In genomic region chr6:10138917-10139316, GRCh38 we compare ENCODE assay signal across 14 cellular contexts.
DNase-seq lines count a peak whose midpoint lies in the region; ATAC-seq and TF ChIP-seq lines count a peak whose summit lies in the region.
"Had no signal": no experiment of that assay in that cellular context is flagged by ENCODE, and none has a peak within 500 bp of the region (broad histone marks: within the 10 kb centered on the region; RNA-seq: fewer than 3 reads in every experiment).

No MANE protein-coding gene starts in this region.

- DNase-seq in GM12865 (ENCODE audit: low read depth) (peak; percentile 21), MV-4-11 (lab: John Stamatoyannopoulos, UW) (peak; percentile 5), amniotic stem cell (lab: John Stamatoyannopoulos, UW) (peak; percentile 39), mesenchymal stem cell (peak; percentile 2), putamen (ENCODE audit: low spot score) (no peak), T-helper 9 cell (no peak), NOMO-1 treated with DMSO at 0.1 percent for 48 hours (lab: John Stamatoyannopoulos, UW; ENCODE audit: unreplicated experiment) (no peak)
- DNase-seq: left ventricle myocardium superior, NCI-H187 treated with DMSO at 0.1 percent for 48 hours, NCI-H526 treated with DMSO at 0.1 percent for 48 hours, thyroid gland had no signal

- 88% methylated on average over 2 of the region's 3 CpGs for WGBS in mesenchymal stem cell

- no peak overlapping the region for H4K91ac ChIP-seq in mesenchymal stem cell (ENCODE audit: low read length)

- H2BK5ac ChIP-seq in mesenchymal stem cell (ENCODE audit: low read depth, low read length, poor library complexity, severe bottlenecking) = no peak overlapping the region

- no peak overlapping the region for H2BK120ac ChIP-seq in mesenchymal stem cell (ENCODE audit: low read depth, low read length)

- no peak overlapping the region for H2BK15ac ChIP-seq in mesenchymal stem cell (ENCODE audit: low read depth, poor library complexity, severe bottlenecking)

- no peak for TF ChIP-seq CTCF in GM12865 (IDR thresholded peaks at IDR 0.05; ENCODE audit: insufficient read depth, low read depth, low read length, missing control alignments)

- no peak for ATAC-seq in GM21717 (IDR thresholded peaks at IDR 0.05; ENCODE audit: unreplicated experiment)
- ATAC-seq: left ventricle myocardium superior, WTC11 had no signal

- no peak overlapping the region for H3K14ac ChIP-seq in mesenchymal stem cell (ENCODE audit: low read length in 2 of 2)

- H3K79me1 ChIP-seq in mesenchymal stem cell (replicated peaks; ENCODE audit: low read length, poor library complexity, severe bottlenecking) = no peaks in the 10 kb centered on the region

- H2AK5ac ChIP-seq in mesenchymal stem cell (ENCODE audit: low read length, severe bottlenecking) = no peak overlapping the region

- H3K23ac ChIP-seq in mesenchymal stem cell (ENCODE audit: low read length in 2 of 2) = no peak overlapping the region

- H3K9me3 ChIP-seq in mesenchymal stem cell (ENCODE audit: control insufficient read depth, low read length) = no peaks in the 10 kb centered on the region
- H3K9me3 ChIP-seq: thyroid gland had no signal

- no peak overlapping the region for H3K4me2 ChIP-seq in mesenchymal stem cell (ENCODE audit: low read length, poor library complexity, severe bottlenecking)

- H3K27me3 ChIP-seq in mesenchymal stem cell (ENCODE audit: control insufficient read depth in 1 of 2, insufficient read depth in 1 of 2, low read length in 2 of 2) = no peaks in the 10 kb centered on the region
- H3K27me3 ChIP-seq: thyroid gland had no signal

- H3K4me3 ChIP-seq in GM12865 (ENCODE audit: low read depth, low read length) (no peak overlapping the region), mesenchymal stem cell (ENCODE audit: insufficient read depth in 1 of 2, low read depth in 1 of 2, low read length in 2 of 2) (no peak overlapping the region)
- H3K4me3 ChIP-seq: thyroid gland had no signal

- H2AFZ ChIP-seq in mesenchymal stem cell (ENCODE audit: low read depth, low read length) = no peak overlapping the region
- H2AFZ ChIP-seq: parathyroid adenoma had no signal

- no peak overlapping the region for H2BK12ac ChIP-seq in mesenchymal stem cell (ENCODE audit: low read length in 2 of 2)

- H3K36me3 ChIP-seq in mesenchymal stem cell (ENCODE audit: control insufficient read depth in 1 of 2, insufficient read depth in 2 of 2, low read depth in 1 of 2, low read length in 2 of 2) = no peaks in the 10 kb centered on the region
- H3K36me3 ChIP-seq: thyroid gland had no signal

- no peak overlapping the region for H3K9ac ChIP-seq in mesenchymal stem cell (ENCODE audit: low read length)
- H3K9ac ChIP-seq: parathyroid adenoma had no signal

- no peak overlapping the region for H3K27ac ChIP-seq in mesenchymal stem cell (ENCODE audit: low read length, poor library complexity, severe bottlenecking)
- H3K27ac ChIP-seq: parathyroid adenoma, thyroid gland had no signal

- no peak overlapping the region for H4K8ac ChIP-seq in mesenchymal stem cell (ENCODE audit: low read length)

- H3K18ac ChIP-seq in mesenchymal stem cell (ENCODE audit: low read depth in 1 of 2, low read length in 2 of 2) = no peak overlapping the region

- no peak overlapping the region for H3K4ac ChIP-seq in mesenchymal stem cell (ENCODE audit: low read depth in 1 of 2, low read length in 2 of 2)

- no peaks in the 10 kb centered on the region for H3K4me1 ChIP-seq in mesenchymal stem cell (ENCODE audit: control insufficient read depth, insufficient read depth, low read depth, low read length)
- H3K4me1 ChIP-seq: parathyroid adenoma, thyroid gland had no signal

Comparison
In these comparisons a context has a peak if more than half of its experiments do, and no peak if none do; other contexts are left out.
1. DNase-seq: peak in GM12865 (single experiment), MV-4-11 (single experiment), amniotic stem cell (single experiment) and mesenchymal stem cell (single experiment); none in putamen (single experiment), T-helper 9 cell (single experiment) and NOMO-1 treated with DMSO at 0.1 percent for 48 hours (single experiment).